Comparison of ENCODE assay signal across 8 cellular contexts in genomic region chr4:104064650-104065577, GRCh38.
DNase-seq lines count a peak whose midpoint lies in the region; ATAC-seq, FAIRE-seq and TF ChIP-seq lines count a peak whose summit lies in the region.

No MANE protein-coding gene starts in this region.

- peaks cover 0 to 5% (median 0%) of the 10 kb centered on the region in 12 donors for H3K9me3 ChIP-seq in heart left ventricle

- intact Hi-C loops in heart left ventricle (cut with DNase I) (loop anchor here in 9 of 10 donors (2.0 to 10.0 kb wide), 8 partner anchors 387 to 800 kb away; no protein-coding TSS in a partner anchor), cardiac septum (cut with DNase I) (loop anchor here (5.0 kb wide), 2 partner anchors 462 to 797 kb away; no protein-coding TSS in a partner anchor), head of caudate nucleus (cut with DNase I) (loop anchor here (10.0 kb wide), 1 partner anchor 430 kb away; the partner anchor contains the start of gene CXXC4)

- TF ChIP-seq POLR2A in heart left ventricle (IDR thresholded peaks at IDR 0.05) = no peak

- H3K27ac ChIP-seq in heart left ventricle = no peak overlapping the region

- ATAC-seq in heart left ventricle = peak in 3 of 4 donors; percentile 63 to 70 (median 69)
- peak; percentile 70 for ATAC-seq in HG02678 (IDR thresholded peaks at IDR 0.05; ENCODE audit: unreplicated experiment)

- 43 to 55% (median 50%) methylated on average over 8 of the region's 8 CpGs for WGBS in heart left ventricle, 4 donors

- peak in 11 of 12 donors; percentile 27 to 63 (median 48) for TF ChIP-seq CTCF in heart left ventricle (IDR thresholded peaks at IDR 0.05)

- no peaks in the 10 kb centered on the region for H3K36me3 ChIP-seq in heart left ventricle

- H3K4me3 ChIP-seq in heart left ventricle = no peak overlapping the region

- peak; percentile 81 for FAIRE-seq in TTC549 (lab: Jason Lieb, UNC)

- no peaks in the 10 kb centered on the region for H3K4me1 ChIP-seq in heart left ventricle

- H3K27me3 ChIP-seq in heart left ventricle = no peaks in the 10 kb centered on the region

- DNase-seq in heart left ventricle = peak in 3 of 5 donors; percentile 16 to 45 (median 25)
- no peak for DNase-seq in cardiac septum (ENCODE audit: low spot score)
- DNase-seq in NCI-H1105 treated with DMSO at 0.1 percent for 48 hours (lab: John Stamatoyannopoulos, UW) = peak; percentile 28
- peak; percentile 60 to 93 (median 82) for DNase-seq in head of caudate nucleus
- DNase-seq in renal cortical epithelial cell (ENCODE audit: low read depth) = peak; percentile 38
- DNase-seq in GF-D8 (lab: John Stamatoyannopoulos, UW) = no peak

Comparison
In these comparisons a context has a peak if more than half of its experiments do, and no peak if none do; other contexts are left out.
1. DNase-seq: peak in heart left ventricle (3 of 5), NCI-H1105 treated with DMSO at 0.1 percent for 48 hours (single experiment), head of caudate nucleus (42 of 42) and renal cortical epithelial cell (single experiment); none in cardiac septum (single experiment) and GF-D8 (single experiment).